Comparison of ENCODE assay signal across 19 cellular contexts in genomic region chr5:178182158-178182876, GRCh38. TPM values are rescaled to one million over a fixed set of nuclear protein-coding genes. Genes with fewer than 3 reads are reported as not detected.
DNase-seq lines count a peak whose midpoint lies in the region; ATAC-seq and TF ChIP-seq lines count a peak whose summit lies in the region.
"Had no signal": no experiment of that assay in that cellular context is flagged by ENCODE, and none has a peak within 500 bp of the region (broad histone marks: within the 10 kb centered on the region; RNA-seq: fewer than 3 reads in every experiment).

No MANE protein-coding gene starts in this region.

- H3K27me3 Mint-ChIP-seq in endodermal cell (ENCODE audit: insufficient read depth): no peaks in the 10 kb centered on the region

- H3K4me1 Mint-ChIP-seq in endodermal cell: peaks cover 27% of the 10 kb centered on the region
- H3K4me1 Mint-ChIP-seq: IgD-negative memory B cell had no signal

- H3K36me3 Mint-ChIP-seq in endodermal cell (ENCODE audit: low read depth): peaks cover 2% of the 10 kb centered on the region
- H3K36me3 Mint-ChIP-seq: IgD-negative memory B cell had no signal

- TF ChIP-seq EP300 in esophagus muscularis mucosa (IDR thresholded peaks at IDR 0.05): no peak

- H3K4me3 ChIP-seq in BLaER1: no peak overlapping the region
- H3K4me3 ChIP-seq in RWPE2 (ENCODE audit: severe bottlenecking): no peak overlapping the region
- no peak overlapping the region for H3K4me3 ChIP-seq in endodermal cell (ENCODE audit: low read length)
- no peak overlapping the region for H3K4me3 ChIP-seq in H7 (ENCODE audit: insufficient read depth, low read depth, low read length)
- no peak overlapping the region for H3K4me3 ChIP-seq in esophagus muscularis mucosa
- H3K4me3 ChIP-seq: left lung, pancreas, thyroid gland had no signal

- H3K9me3 Mint-ChIP-seq in endodermal cell: peaks cover 9% of the 10 kb centered on the region
- H3K9me3 Mint-ChIP-seq: activated CD4-positive, alpha-beta T cell treated with anti-CD3 and anti-CD28 coated beads, Interleukin-2, amount 10 ng/mL, durations not matched to agents 24 days and 14 days had no signal

- H3K27ac Mint-ChIP-seq in endodermal cell: peak overlapping the region; percentile 70
- H3K27ac Mint-ChIP-seq: activated CD4-positive, alpha-beta T cell treated with anti-CD3 and anti-CD28 coated beads, Interleukin-2, amount 10 ng/mL, durations not matched to agents 24 days and 14 days had no signal

- H3K36me3 ChIP-seq in BLaER1 (no peaks in the 10 kb centered on the region), RWPE2 (ENCODE audit: low read depth) (no peaks in the 10 kb centered on the region), endodermal cell (ENCODE audit: control insufficient read depth, insufficient read depth, low read length) (no peaks in the 10 kb centered on the region), H7 (replicated peaks; ENCODE audit: control insufficient read depth, insufficient read depth, low read length) (no peaks in the 10 kb centered on the region), esophagus muscularis mucosa (no peaks in the 10 kb centered on the region)
- H3K36me3 ChIP-seq: left lung, pancreas, thyroid gland had no signal

- TF ChIP-seq CTCF in RWPE2 (IDR thresholded peaks at IDR 0.05; ENCODE audit: poor library complexity, severe bottlenecking) (no peak), endodermal cell (conservative IDR thresholded peaks at IDR 0.05) (no peak), esophagus muscularis mucosa (IDR thresholded peaks at IDR 0.05) (no peak)

- peak overlapping the region; percentile 36 for H3K4me2 ChIP-seq in BLaER1

- H4K20me1 ChIP-seq in BLaER1: no peaks in the 10 kb centered on the region

- ATAC-seq in RWPE2 (ENCODE audit: low read depth) (peak; percentile 44; the same call in 2 of the 3 replicates), HG03432 (IDR thresholded peaks at IDR 0.05; ENCODE audit: unreplicated experiment) (no peak)
- ATAC-seq: left lung, pancreas had no signal

- no peaks in the 10 kb centered on the region for H3K27me3 ChIP-seq in BLaER1
- no peaks in the 10 kb centered on the region for H3K27me3 ChIP-seq in RWPE2 (ENCODE audit: insufficient read depth, poor library complexity, severe bottlenecking)
- H3K27me3 ChIP-seq in endodermal cell (ENCODE audit: control insufficient read depth, insufficient read depth, low read length, poor library complexity, severe bottlenecking): no peaks in the 10 kb centered on the region
- H3K27me3 ChIP-seq in H7 (ENCODE audit: control insufficient read depth, insufficient read depth, low read length): no peaks in the 10 kb centered on the region
- peaks cover 0 to 14% (median 0%) of the 10 kb centered on the region in 4 donors for H3K27me3 ChIP-seq in esophagus muscularis mucosa
- H3K27me3 ChIP-seq: left lung, pancreas, thyroid gland had no signal

- DNase-seq in Kasumi-1 (lab: John Stamatoyannopoulos, UW) (peak; percentile 96 to 97), RWPE2 (ENCODE audit: low spot score) (peak; percentile 22), endodermal cell (peak; percentile 63), G401 (ENCODE audit: low spot score) (no peak), H7 (no peak), esophagus muscularis mucosa (ENCODE audit: extremely low spot score) (no peak)
- DNase-seq: activated CD4-positive, alpha-beta T cell treated with anti-CD3 and anti-CD28 coated beads, Interleukin-2, amount 10 ng/mL, durations not matched to agents 24 days and 14 days; COR-L47; left lung; NCI-H345; pancreas; stimulated activated CD4-positive, alpha-beta T cell treated with anti-CD3 and anti-CD28 coated beads, Interleukin-4, amount 100 ng/mL, for 24 hours; T-helper 2 cell; thyroid gland had no signal

- TF ChIP-seq POLR2A in esophagus muscularis mucosa (IDR thresholded peaks at IDR 0.05; ENCODE audit: low read depth): no peak

- H3K27ac ChIP-seq in BLaER1 (no peak overlapping the region), RWPE2 (ENCODE audit: poor library complexity, severe bottlenecking) (no peak overlapping the region), endodermal cell (ENCODE audit: low read depth, low read length) (no peak overlapping the region), esophagus muscularis mucosa (replicated peaks in 1 of 4) (no peak overlapping the region)
- H3K27ac ChIP-seq: left lung, pancreas, thyroid gland had no signal

- H3K9ac ChIP-seq in BLaER1 (no peak overlapping the region), endodermal cell (ENCODE audit: extremely low read depth, low read length, poor library complexity, severe bottlenecking) (no peak overlapping the region)

- peaks cover 8% of the 10 kb centered on the region for H3K4me1 ChIP-seq in BLaER1
- no peaks in the 10 kb centered on the region for H3K4me1 ChIP-seq in RWPE2 (ENCODE audit: insufficient read depth, poor library complexity, severe bottlenecking)
- no peaks in the 10 kb centered on the region for H3K4me1 ChIP-seq in endodermal cell (ENCODE audit: control insufficient read depth, insufficient read depth, low read length)
- H3K4me1 ChIP-seq in esophagus muscularis mucosa: no peaks in the 10 kb centered on the region
- H3K4me1 ChIP-seq: pancreas, thyroid gland had no signal

- in situ Hi-C loops in G401 (cut with HindIII; ENCODE audit: low sequenced_read_pairs): no loop called here

- no peaks in the 10 kb centered on the region for H3K9me3 ChIP-seq in BLaER1
- H3K9me3 ChIP-seq in RWPE2 (ENCODE audit: severe bottlenecking): no peaks in the 10 kb centered on the region
- no peaks in the 10 kb centered on the region for H3K9me3 ChIP-seq in endodermal cell (ENCODE audit: control insufficient read depth, low read length)
- no peaks in the 10 kb centered on the region for H3K9me3 ChIP-seq in esophagus muscularis mucosa
- H3K9me3 ChIP-seq: left lung, pancreas, thyroid gland had no signal

- 60 to 63% methylated on average over 2 to 4 of the region's 4 CpGs for WGBS in endodermal cell (ENCODE audit: insufficient coverage in 1 of 2, insufficient read length in 1 of 2), 2 experiments
- WGBS in esophagus muscularis mucosa: 43% methylated on average over 4 of the region's 4 CpGs

- no peak overlapping the region for H3K4me3 Mint-ChIP-seq in endodermal cell
- H3K4me3 Mint-ChIP-seq: activated CD4-positive, alpha-beta T cell treated with anti-CD3 and anti-CD28 coated beads, Interleukin-2, amount 10 ng/mL, durations not matched to agents 24 days and 14 days; IgD-negative memory B cell had no signal

- intact Hi-C loops in esophagus muscularis mucosa (cut with DNase I): no loop called here

RNA-seq across cellular contexts. Expression of gene GMCL2, which starts 4.9 kb away (rescaled TPM):
- not detected for total RNA-seq in endodermal cell
- not detected for polyA plus RNA-seq in endodermal cell (2013, experiment 1 of 2)
- polyA plus RNA-seq in endodermal cell (2013, experiment 2 of 2): not detected
- total RNA-seq in G401 (2014; rRNA removed; shearing (Covaris generic)): 0.03 TPM in 1 of 2 replicates, not detected in the other
- total RNA-seq in H7 (2014; rRNA removed; shearing (Covaris generic)): not detected in 2 replicates
- not detected for total RNA-seq in esophagus muscularis mucosa
- total RNA-seq: activated CD4-positive, alpha-beta T cell treated with anti-CD3 and anti-CD28 coated beads, Interleukin-2, amount 10 ng/mL, durations not matched to agents 24 days and 14 days; cardiac septum; left lung; pancreas; RPMI7951; thyroid gland had no signal
- polyA plus RNA-seq: IgD-negative memory B cell, pancreas had no signal

RNA-seq across cellular contexts. Expression of gene HNRNPAB, which starts 22.0 kb away (rescaled TPM):
- total RNA-seq in endodermal cell: 100 to 1,000 TPM; 343 to 353 TPM
- 268 TPM for polyA plus RNA-seq in endodermal cell (2013, experiment 1 of 2)
- 254 TPM for polyA plus RNA-seq in endodermal cell (2013, experiment 2 of 2)
- 160 and 197 TPM in 2 replicates for total RNA-seq in G401 (2014; rRNA removed; shearing (Covaris generic))
- total RNA-seq in H7 (2014; rRNA removed; shearing (Covaris generic)): 134 and 138 TPM in 2 replicates
- total RNA-seq in esophagus muscularis mucosa: 100 to 1,000 TPM in 3 of 4 donors, 10 to 100 TPM in 1; 98.4 to 135 (median 104) TPM

RNA-seq across cellular contexts. Expression of gene NHP2, which starts 28.6 kb away (rescaled TPM):
- total RNA-seq in endodermal cell (100 to 1,000 TPM; 174 to 176 TPM), esophagus muscularis mucosa (100 to 1,000 TPM; 109 to 215 (median 162) TPM)
- 151 TPM for polyA plus RNA-seq in endodermal cell (2013, experiment 1 of 2)
- 140 TPM for polyA plus RNA-seq in endodermal cell (2013, experiment 2 of 2)
- 280 and 288 TPM in 2 replicates for total RNA-seq in G401 (2014; rRNA removed; shearing (Covaris generic))
- total RNA-seq in H7 (2014; rRNA removed; shearing (Covaris generic)): 254 and 275 TPM in 2 replicates

RNA-seq across cellular contexts. Expression of gene PHYKPL, which starts 50.3 kb away (rescaled TPM):
- 10 to 100 TPM; 59.9 to 82.5 TPM for total RNA-seq in endodermal cell
- 40.5 TPM for polyA plus RNA-seq in endodermal cell (2013, experiment 1 of 2)
- 37.3 TPM for polyA plus RNA-seq in endodermal cell (2013, experiment 2 of 2)
- total RNA-seq in G401 (2014; rRNA removed; shearing (Covaris generic)): 26.6 and 32.6 TPM in 2 replicates
- total RNA-seq in H7 (2014; rRNA removed; shearing (Covaris generic)): 11.3 and 25.1 TPM in 2 replicates
- 10 to 100 TPM; 27.4 to 45.1 (median 37.5) TPM for total RNA-seq in esophagus muscularis mucosa

RNA-seq across cellular contexts. Expression of gene RMND5B, which starts 51.5 kb away (rescaled TPM):
- 10 to 100 TPM; 36.0 to 36.9 TPM for total RNA-seq in endodermal cell
- 31.5 TPM for polyA plus RNA-seq in endodermal cell (2013, experiment 1 of 2)
- polyA plus RNA-seq in endodermal cell (2013, experiment 2 of 2): 28.4 TPM
- 40.5 and 46.0 TPM in 2 replicates for total RNA-seq in G401 (2014; rRNA removed; shearing (Covaris generic))
- 38.2 and 51.3 TPM in 2 replicates for total RNA-seq in H7 (2014; rRNA removed; shearing (Covaris generic))
- total RNA-seq in esophagus muscularis mucosa: 10 to 100 TPM; 43.2 to 53.9 (median 45.4) TPM

Comparison
In these comparisons a context has a peak if more than half of its experiments do, and no peak if none do; other contexts are left out.
1. DNase-seq: peak in Kasumi-1 (2 of 2), RWPE2 (single experiment) and endodermal cell (single experiment); none in G401 (single experiment), H7 (single experiment) and esophagus muscularis mucosa (single experiment).